In the genomic region with DNA sequence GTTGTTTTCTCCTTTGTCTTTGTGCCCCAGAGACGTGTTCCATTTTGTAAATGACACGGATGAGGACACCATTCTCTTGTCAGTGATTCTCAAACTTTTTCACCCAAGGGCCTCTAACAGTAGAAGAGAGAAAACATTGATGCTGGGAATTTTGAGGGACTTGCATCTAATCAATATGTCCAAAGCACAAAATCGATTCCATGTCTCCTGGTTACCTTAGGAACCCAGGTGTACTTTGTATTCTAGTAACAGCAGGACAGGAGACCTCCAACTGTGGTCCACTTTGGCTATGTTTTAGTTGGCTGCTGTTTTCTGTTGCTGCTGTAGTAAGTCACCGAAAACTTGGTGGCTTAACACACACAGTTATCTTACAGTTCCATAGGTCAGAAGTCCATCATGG, we compare ENCODE assay signal across 1 cellular context.
TF ChIP-seq lines count a peak whose summit lies in the region.

No MANE protein-coding gene starts in this region.

TF ChIP-seq in K562, 482 proteins besides CTCF, POLR2A, EP300 and RAD21 (continued from another document):
- TF ChIP-seq, protein P1, sequence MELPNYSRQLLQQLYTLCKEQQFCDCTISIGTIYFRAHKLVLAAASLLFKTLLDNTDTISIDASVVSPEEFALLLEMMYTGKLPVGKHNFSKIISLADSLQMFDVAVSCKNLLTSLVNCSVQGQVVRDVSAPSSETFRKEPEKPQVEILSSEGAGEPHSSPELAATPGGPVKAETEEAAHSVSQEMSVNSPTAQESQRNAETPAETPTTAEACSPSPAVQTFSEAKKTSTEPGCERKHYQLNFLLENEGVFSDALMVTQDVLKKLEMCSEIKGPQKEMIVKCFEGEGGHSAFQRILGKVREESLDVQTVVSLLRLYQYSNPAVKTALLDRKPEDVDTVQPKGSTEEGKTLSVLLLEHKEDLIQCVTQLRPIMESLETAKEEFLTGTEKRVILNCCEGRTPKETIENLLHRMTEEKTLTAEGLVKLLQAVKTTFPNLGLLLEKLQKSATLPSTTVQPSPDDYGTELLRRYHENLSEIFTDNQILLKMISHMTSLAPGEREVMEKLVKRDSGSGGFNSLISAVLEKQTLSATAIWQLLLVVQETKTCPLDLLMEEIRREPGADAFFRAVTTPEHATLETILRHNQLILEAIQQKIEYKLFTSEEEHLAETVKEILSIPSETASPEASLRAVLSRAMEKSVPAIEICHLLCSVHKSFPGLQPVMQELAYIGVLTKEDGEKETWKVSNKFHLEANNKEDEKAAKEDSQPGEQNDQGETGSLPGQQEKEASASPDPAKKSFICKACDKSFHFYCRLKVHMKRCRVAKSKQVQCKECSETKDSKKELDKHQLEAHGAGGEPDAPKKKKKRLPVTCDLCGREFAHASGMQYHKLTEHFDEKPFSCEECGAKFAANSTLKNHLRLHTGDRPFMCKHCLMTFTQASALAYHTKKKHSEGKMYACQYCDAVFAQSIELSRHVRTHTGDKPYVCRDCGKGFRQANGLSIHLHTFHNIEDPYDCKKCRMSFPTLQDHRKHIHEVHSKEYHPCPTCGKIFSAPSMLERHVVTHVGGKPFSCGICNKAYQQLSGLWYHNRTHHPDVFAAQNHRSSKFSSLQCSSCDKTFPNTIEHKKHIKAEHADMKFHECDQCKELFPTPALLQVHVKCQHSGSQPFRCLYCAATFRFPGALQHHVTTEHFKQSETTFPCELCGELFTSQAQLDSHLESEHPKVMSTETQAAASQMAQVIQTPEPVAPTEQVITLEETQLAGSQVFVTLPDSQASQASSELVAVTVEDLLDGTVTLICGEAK (IDR thresholded peaks at IDR 0.05) = no peak
- TF ChIP-seq, protein P1 (CRISPR knock-in tag; IDR thresholded peaks at IDR 0.05) = no peak
- no peak for TF ChIP-seq MGA (IDR thresholded peaks at IDR 0.05)
- no peak for TF ChIP-seq KHSRP (IDR thresholded peaks at IDR 0.05)
- TF ChIP-seq ZFPM2 (CRISPR knock-in tag; IDR thresholded peaks at IDR 0.05) = no peak
- TF ChIP-seq ZNF77 (CRISPR knock-in tag; IDR thresholded peaks at IDR 0.05) = no peak
